Comparison of ENCODE assay signal across 27 cellular contexts in genomic region chr13:111599791-111600190, GRCh38.
"Had no signal": no experiment of that assay in that cellular context is flagged by ENCODE, and none has a peak within 500 bp of the region (broad histone marks: within the 10 kb centered on the region; RNA-seq: fewer than 3 reads in every experiment).

No MANE protein-coding gene starts in this region.

- H2AFZ ChIP-seq: PC-9 had no signal

- H3K4me3 ChIP-seq: adrenal gland, body of pancreas, breast epithelium, PC-9 had no signal

- H3K4me1 Mint-ChIP-seq: activated CD4-positive, alpha-beta T cell treated with anti-CD3 and anti-CD28 coated beads, Interleukin-2, amount 10 ng/mL, durations not matched to agents 24 days and 14 days; activated T-helper 17 cell treated with anti-CD3 and anti-CD28 coated beads, Interleukin-2, amount 50 U/mL, for 72 hours; T-cell had no signal

- H3K4me1 ChIP-seq: adrenal gland, breast epithelium had no signal

- H3K27ac Mint-ChIP-seq: activated CD4-positive, alpha-beta T cell treated with anti-CD3 and anti-CD28 coated beads, Interleukin-2, amount 10 ng/mL, durations not matched to agents 24 days and 14 days; activated CD8-positive, alpha-beta T cell treated with anti-CD3 and anti-CD28 coated beads for 36 hours; activated naive CD4-positive, alpha-beta T cell treated with anti-CD3 and anti-CD28 coated beads, Interleukin-2, amount 50 U/mL, for 72 hours; activated T-cell treated with anti-CD3 and anti-CD28 coated beads, Interleukin-2, amount 50 U/mL, for 72 hours; activated T-helper 17 cell treated with anti-CD3 and anti-CD28 coated beads, Interleukin-2, amount 50 U/mL, for 72 hours; T-cell had no signal

- DNase-seq: activated CD4-positive, alpha-beta T cell treated with anti-CD3 and anti-CD28 coated beads, Interleukin-2, amount 10 ng/mL, durations not matched to agents 24 days and 14 days; activated CD4-positive, alpha-beta T cell treated with anti-CD3 and anti-CD28 coated beads, Interleukin-2, amount 50 U/mL, for 4 hours; activated CD8-positive, alpha-beta T cell treated with anti-CD3 and anti-CD28 coated beads for 36 hours; activated effector memory CD4-positive, alpha-beta T cell treated with anti-CD3 and anti-CD28 coated beads, Interleukin-2, amount 50 U/mL, for 16 hours; activated naive CD4-positive, alpha-beta T cell treated with Interleukin-2 at 50 U/mL for 16 hours; activated T-cell treated with anti-CD3 and anti-CD28 coated beads, Interleukin-2, amount 50 U/mL, for 1 hour; activated T-cell treated with anti-CD3 and anti-CD28 coated beads, Interleukin-2, amount 50 U/mL, for 72 hours; adrenal gland; body of pancreas; KG1; MM.1S; MV-4-11; NCI-H1092; NCI-H1436 treated with DMSO at 0.1 percent for 48 hours; NCI-H1694 treated with DMSO at 0.1 percent for 48 hours; NCI-H2029; NCI-H345; NCI-H524 treated with DMSO at 0.1 percent for 48 hours; PC-9; SIG-M5; T-cell had no signal

- H3K36me3 Mint-ChIP-seq: activated naive CD4-positive, alpha-beta T cell treated with anti-CD3 and anti-CD28 coated beads, Interleukin-2, amount 50 U/mL, for 72 hours; T-cell had no signal

- H3K4me3 Mint-ChIP-seq: activated CD4-positive, alpha-beta T cell treated with anti-CD3 and anti-CD28 coated beads, Interleukin-2, amount 10 ng/mL, durations not matched to agents 24 days and 14 days; activated CD8-positive, alpha-beta T cell treated with anti-CD3 and anti-CD28 coated beads for 36 hours; activated T-cell treated with anti-CD3 and anti-CD28 coated beads, Interleukin-2, amount 50 U/mL, for 72 hours; activated T-helper 17 cell treated with anti-CD3 and anti-CD28 coated beads, Interleukin-2, amount 50 U/mL, for 72 hours; T-cell had no signal

- H3K27ac ChIP-seq: adrenal gland, body of pancreas, breast epithelium, PC-9, RWPE1 had no signal

- H3K4me2 ChIP-seq: PC-9 had no signal

- H3K9me3 ChIP-seq: adrenal gland, body of pancreas, breast epithelium had no signal

- H3K27me3 Mint-ChIP-seq: activated CD4-positive, alpha-beta T cell treated with anti-CD3 and anti-CD28 coated beads, Interleukin-2, amount 10 ng/mL, durations not matched to agents 24 days and 14 days; activated CD8-positive, alpha-beta T cell treated with anti-CD3 and anti-CD28 coated beads for 36 hours had no signal

- H3K36me3 ChIP-seq: adrenal gland, breast epithelium had no signal

- H3K9me3 Mint-ChIP-seq: activated CD4-positive, alpha-beta T cell treated with anti-CD3 and anti-CD28 coated beads, Interleukin-2, amount 10 ng/mL, durations not matched to agents 24 days and 14 days; activated CD8-positive, alpha-beta T cell treated with anti-CD3 and anti-CD28 coated beads for 36 hours; activated naive CD4-positive, alpha-beta T cell treated with anti-CD3 and anti-CD28 coated beads, Interleukin-2, amount 50 U/mL, for 72 hours; activated T-cell treated with anti-CD3 and anti-CD28 coated beads, Interleukin-2, amount 50 U/mL, for 72 hours; activated T-helper 17 cell treated with anti-CD3 and anti-CD28 coated beads, Interleukin-2, amount 50 U/mL, for 72 hours; T-cell had no signal

- H3K27me3 ChIP-seq: body of pancreas had no signal

- ATAC-seq: activated CD8-positive, alpha-beta T cell treated with anti-CD3 and anti-CD28 coated beads for 36 hours; activated naive CD4-positive, alpha-beta T cell treated with anti-CD3 and anti-CD28 coated beads, Interleukin-2, amount 50 U/mL, for 72 hours; activated T-cell treated with anti-CD3 and anti-CD28 coated beads, Interleukin-2, amount 50 U/mL, for 72 hours; activated T-helper 17 cell treated with anti-CD3 and anti-CD28 coated beads, Interleukin-2, amount 50 U/mL, for 72 hours; body of pancreas; Right ventricle myocardium inferior; SK-N-SH treated with all-trans-retinoic acid at 6 μM for 48 hours; T-cell had no signal
